1 cellular context compared by ENCODE assay signal in genomic region chr6:111784423-111784822, GRCh38.
TF ChIP-seq lines count a peak whose summit lies in the region.

No MANE protein-coding gene starts in this region.

TF ChIP-seq in SK-N-SH treated with all-trans-retinoic acid at 6 μM for 48 hours, 23 proteins besides CTCF, POLR2A, EP300 and RAD21 (continued from another document):
- TF ChIP-seq CREB5 (CRISPR knock-in tag; IDR thresholded peaks at IDR 0.05; ENCODE audit: low read depth) (no peak), TOX (CRISPR knock-in tag; IDR thresholded peaks at IDR 0.05; ENCODE audit: borderline replicate concordance) (no peak), ZFP3 (CRISPR knock-in tag; IDR thresholded peaks at IDR 0.05) (no peak), ISL1 (CRISPR knock-in tag; IDR thresholded peaks at IDR 0.05) (no peak), OSR1 (CRISPR knock-in tag; IDR thresholded peaks at IDR 0.05) (no peak), BACH2 (CRISPR knock-in tag; IDR thresholded peaks at IDR 0.05; ENCODE audit: borderline replicate concordance) (no peak), TSHZ2 (CRISPR knock-in tag; IDR thresholded peaks at IDR 0.05) (no peak), ZNF70 (CRISPR knock-in tag; IDR thresholded peaks at IDR 0.05) (no peak), ZC3H10 (CRISPR knock-in tag; IDR thresholded peaks at IDR 0.05) (no peak), ZFP30 (CRISPR knock-in tag; IDR thresholded peaks at IDR 0.05) (no peak), GLIS3 (CRISPR knock-in tag; IDR thresholded peaks at IDR 0.05) (no peak), RARB (CRISPR knock-in tag; IDR thresholded peaks at IDR 0.05) (no peak)
- TF ChIP-seq, protein P1, sequence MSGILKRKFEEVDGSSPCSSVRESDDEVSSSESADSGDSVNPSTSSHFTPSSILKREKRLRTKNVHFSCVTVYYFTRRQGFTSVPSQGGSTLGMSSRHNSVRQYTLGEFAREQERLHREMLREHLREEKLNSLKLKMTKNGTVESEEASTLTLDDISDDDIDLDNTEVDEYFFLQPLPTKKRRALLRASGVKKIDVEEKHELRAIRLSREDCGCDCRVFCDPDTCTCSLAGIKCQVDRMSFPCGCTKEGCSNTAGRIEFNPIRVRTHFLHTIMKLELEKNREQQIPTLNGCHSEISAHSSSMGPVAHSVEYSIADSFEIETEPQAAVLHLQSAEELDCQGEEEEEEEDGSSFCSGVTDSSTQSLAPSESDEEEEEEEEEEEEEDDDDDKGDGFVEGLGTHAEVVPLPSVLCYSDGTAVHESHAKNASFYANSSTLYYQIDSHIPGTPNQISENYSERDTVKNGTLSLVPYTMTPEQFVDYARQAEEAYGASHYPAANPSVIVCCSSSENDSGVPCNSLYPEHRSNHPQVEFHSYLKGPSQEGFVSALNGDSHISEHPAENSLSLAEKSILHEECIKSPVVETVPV (CRISPR knock-in tag; IDR thresholded peaks at IDR 0.05) = no peak
